Comparison of ENCODE assay signal across 8 cellular contexts in genomic region chr11:57515332-57516060, GRCh38. TPM values are rescaled to one million over a fixed set of nuclear protein-coding genes. Genes with fewer than 3 reads are reported as not detected.
DNase-seq lines count a peak whose midpoint lies in the region; ATAC-seq and TF ChIP-seq lines count a peak whose summit lies in the region.

TSS of gene SLC43A1 (minus strand) at chr11:57515702. CDS start at chr11:57514111, 1,591 bp downstream.

- peak; percentile 60 for TF ChIP-seq POLR2A in Raji (IDR thresholded peaks at IDR 0.05; ENCODE audit: insufficient read depth, low read depth, low read length)
- TF ChIP-seq POLR2A in spleen (IDR thresholded peaks at IDR 0.05) = no peak

- intact Hi-C loops in spleen (cut with DNase I; ENCODE audit: low total_unique reads) = no loop called here

- H3K4me1 ChIP-seq in spleen = peaks cover 3 to 52% (median 21%) of the 10 kb centered on the region in 6 donors

- 0 to 1% (median 0%) methylated on average over 15 to 65 of the region's 66 CpGs for WGBS in spleen, 5 donors

- in situ Hi-C loops in astrocyte of the cerebellum (cut with HindIII; ENCODE audit: low sequenced_read_pairs) = no loop called here

- TF ChIP-seq CTCF in astrocyte of the cerebellum (IDR thresholded peaks at IDR 0.05; ENCODE audit: low read depth, low read length, missing control alignments) (no peak), spleen (IDR thresholded peaks at IDR 0.05 in 8 of 11, conservative IDR thresholded peaks at IDR 0.05 in 3 of 11) (no peak)

- H3K36me3 ChIP-seq in spleen = no peaks in the 10 kb centered on the region

- DNase-seq in AG08396 (ENCODE audit: low spot score) (peak; percentile 87), astrocyte of the cerebellum (ENCODE audit: low read depth) (no peak), spleen (peak; percentile 85), H4 (ENCODE audit: low spot score) (no peak)

- ATAC-seq in GM18868 (IDR thresholded peaks at IDR 0.05; ENCODE audit: unreplicated experiment) (peak; percentile 57), HG03135 (IDR thresholded peaks at IDR 0.05; ENCODE audit: unreplicated experiment) (peak; percentile 35)

- H3K4me3 ChIP-seq in astrocyte of the cerebellum (ENCODE audit: low read depth, low read length) (peak within 1 kb of the TSS; percentile 80), iPS-18c (ENCODE audit: insufficient read depth, low read depth, low read length) (peak within 1 kb of the TSS; percentile 78), spleen (peak within 1 kb of the TSS; percentile 66 to 97 (median 90))

- H3K9me3 ChIP-seq in iPS-18c (ENCODE audit: control insufficient read depth, insufficient read depth, low read length) (no peaks in the 10 kb centered on the region), spleen (no peaks in the 10 kb centered on the region)

- no peaks in the 10 kb centered on the region for H3K27me3 ChIP-seq in spleen (replicated peaks in 1 of 7)

- H3K27ac ChIP-seq in spleen = peak within 1 kb of the TSS in 7 of 8 donors; percentile 23 to 80 (median 71)

RNA-seq across cellular contexts. Expression of gene SLC43A1, which starts in this region (rescaled TPM):
- 10 to 100 TPM in 5 of 7 donors, 1 to 10 TPM in 2; 7.0 to 16.1 (median 13.0) TPM for total RNA-seq in spleen
- 1 to 10 TPM; 6.2 to 8.4 (median 6.4) TPM for polyA plus RNA-seq in spleen
- 3.5 and 6.0 TPM in 2 replicates for total RNA-seq in H4 (2014; rRNA removed; shearing (Covaris generic))

Comparison
In these comparisons a context has a peak if more than half of its experiments do, and no peak if none do; other contexts are left out.
1. DNase-seq: peak in AG08396 (single experiment) and spleen (single experiment); none in astrocyte of the cerebellum (single experiment) and H4 (single experiment).
2. Peak in every context shown above with its lines, with median percentiles within 50 percentile points of each other: H3K4me3 ChIP-seq.